ENCODE assay signal across 18 cellular contexts in genomic region chr4:126687655-126688358, GRCh38.
A peak's percentile ranks its signal among the peaks of the same experiment; 100 is the strongest.
DNase-seq lines count a peak whose midpoint lies in the region; ATAC-seq and TF ChIP-seq lines count a peak whose summit lies in the region.
"Had no signal": no experiment of that assay in that cellular context is flagged by ENCODE, and none has a peak within 500 bp of the region (broad histone marks: within the 10 kb centered on the region; RNA-seq: fewer than 3 reads in every experiment).

No MANE protein-coding gene starts in this region.

- intact Hi-C loops in heart left ventricle (cut with DNase I), result no loop called here
- intact Hi-C loops in left ventricle myocardium inferior (cut with micrococcal nuclease), result no loop called here
- intact Hi-C loops in PC-3 (cut with micrococcal nuclease), result loop anchor here (10.0 kb wide), 1 partner anchor 1373 kb away; the partner anchor contains the start of gene FAT4

- H3K4me1 ChIP-seq in heart left ventricle (peaks cover 0 to 10% (median 0%) of the 10 kb centered on the region in 12 donors), left ventricle myocardium inferior (peaks cover 15% of the 10 kb centered on the region), PC-3 (ENCODE audit: insufficient read depth, low read length) (no peaks in the 10 kb centered on the region; the same call in 1 of the 2 replicates)

- ATAC-seq in heart left ventricle (peak; percentile 38 to 55 (median 48)), PC-3 (peak; percentile 83), HG02973 (IDR thresholded peaks at IDR 0.05; ENCODE audit: unreplicated experiment) (no peak)
- ATAC-seq: K562 had no signal

- H4K20me1 ChIP-seq in PC-3 (ENCODE audit: low read length), result no peaks in the 10 kb centered on the region

- H3K9me3 ChIP-seq in heart left ventricle (no peaks in the 10 kb centered on the region), left ventricle myocardium inferior (replicated peaks) (no peaks in the 10 kb centered on the region), PC-3 (ENCODE audit: low read length) (no peaks in the 10 kb centered on the region), MG63 (no peaks in the 10 kb centered on the region)
- H3K9me3 ChIP-seq: SJSA1 had no signal

- no peak for DNase-seq in heart left ventricle
- no peak for DNase-seq in left ventricle myocardium inferior
- DNase-seq in PC-3, result no peak
- peak; percentile 41 for DNase-seq in fibroblast of mammary gland (ENCODE audit: low read depth)
- DNase-seq in MG63, result no peak
- DNase-seq in LoVo (ENCODE audit: low spot score), result no peak
- no peak for DNase-seq in DMS114 treated with DMSO at 0.1 percent for 48 hours (lab: John Stamatoyannopoulos, UW; ENCODE audit: unreplicated experiment)
- DNase-seq: C1 segment of cervical spinal cord, DMS53, H9, NCI-H1092, NCI-H146, NCI-H2081, NCI-H69 had no signal

- H3K79me2 ChIP-seq in PC-3 (ENCODE audit: low read length), result no peaks in the 10 kb centered on the region

- no peak overlapping the region for H2AFZ ChIP-seq in PC-3 (ENCODE audit: low read length)

- H3K36me3 ChIP-seq in heart left ventricle (no peaks in the 10 kb centered on the region), left ventricle myocardium inferior (no peaks in the 10 kb centered on the region), PC-3 (ENCODE audit: low read depth, low read length) (no peaks in the 10 kb centered on the region), MG63 (no peaks in the 10 kb centered on the region)
- H3K36me3 ChIP-seq: SJSA1 had no signal

- 35 to 49% (median 41%) methylated on average over 6 of the region's 6 CpGs for WGBS in heart left ventricle, 4 donors

- no peak for TF ChIP-seq POLR2A in heart left ventricle (IDR thresholded peaks at IDR 0.05)

- H3K4me3 ChIP-seq in heart left ventricle (no peak overlapping the region), left ventricle myocardium inferior (no peak overlapping the region), PC-3 (ENCODE audit: low read length) (no peak overlapping the region), fibroblast of mammary gland (ENCODE audit: control insufficient read depth, low read depth, low read length) (no peak overlapping the region), MG63 (no peak overlapping the region)
- H3K4me3 ChIP-seq: K562, SJSA1 had no signal

- no peak for TF ChIP-seq CTCF in heart left ventricle (IDR thresholded peaks at IDR 0.05)
- TF ChIP-seq CTCF in left ventricle myocardium inferior (IDR thresholded peaks at IDR 0.05; ENCODE audit: borderline replicate concordance), result no peak
- no peak for TF ChIP-seq CTCF in PC-3 (conservative IDR thresholded peaks at IDR 0.05; ENCODE audit: low read depth, low read length)
- no peak for TF ChIP-seq CTCF in fibroblast of mammary gland (conservative IDR thresholded peaks at IDR 0.05; ENCODE audit: control insufficient read depth, insufficient read depth, low read depth, low read length)

- CTCF ChIA-PET in PC-3 (lab: Charles Lee), result interaction anchor here (0.6 kb wide), 1 partner anchor 1373 kb away, joined by 4 read pairs; the partner anchor contains the start of gene FAT4

- no TSS peak for BruUV-seq in PC-3 (replicated peaks; lab: Mats Ljungman, UMichigan)

- no peak overlapping the region for H3K9ac ChIP-seq in PC-3 (ENCODE audit: low read length)

- H3K27ac ChIP-seq in heart left ventricle (peak overlapping the region in 1 of 12 donors; percentile 6), left ventricle myocardium inferior (replicated peaks) (no peak overlapping the region), PC-3 (ENCODE audit: low read length) (no peak overlapping the region)
- H3K27ac ChIP-seq: RWPE1, SJSA1 had no signal

- POLR2A ChIA-PET in PC-3 (lab: Charles Lee; ENCODE audit: unreplicated experiment), result no interaction called here

- no peaks in the 10 kb centered on the region for H3K9me2 ChIP-seq in PC-3 (replicated peaks; ENCODE audit: low read length)

- H3K4me2 ChIP-seq in PC-3 (ENCODE audit: low read length), result no peak overlapping the region

- H3K27me3 ChIP-seq in heart left ventricle (no peaks in the 10 kb centered on the region), left ventricle myocardium inferior (ENCODE audit: low read depth) (no peaks in the 10 kb centered on the region), PC-3 (ENCODE audit: low read length) (no peaks in the 10 kb centered on the region), MG63 (no peaks in the 10 kb centered on the region)
- H3K27me3 ChIP-seq: SJSA1 had no signal

- H3F3A ChIP-seq in PC-3 (ENCODE audit: low read length, unreplicated experiment), result no peaks in the 10 kb centered on the region
